Comparison of ENCODE assay signal across 6 cellular contexts in genomic region chr22:24011735-24012068, GRCh38. TPM values are rescaled to one million over a fixed set of nuclear protein-coding genes. Genes with fewer than 3 reads are reported as not detected.
DNase-seq lines count a peak whose midpoint lies in the region; ATAC-seq, FAIRE-seq and TF ChIP-seq lines count a peak whose summit lies in the region.

No MANE protein-coding gene starts in this region.

- FAIRE-seq in pancreas (lab: Jason Lieb, UNC) = no peak

- H3K27me3 Mint-ChIP-seq in activated CD4-positive, alpha-beta T cell treated with anti-CD3 and anti-CD28 coated beads, Interleukin-2, amount 10 ng/mL, durations not matched to agents 24 days and 14 days = no peaks in the 10 kb centered on the region
- H3K27me3 Mint-ChIP-seq in central memory CD8-positive, alpha-beta T cell = no peaks in the 10 kb centered on the region

- no peak for ATAC-seq in central memory CD8-positive, alpha-beta T cell (replicated peaks; ENCODE audit: extremely low read depth, poor library complexity, severe bottlenecking)
- ATAC-seq in pancreas (peak; percentile 63 to 72 (median 67)), HG02884 (IDR thresholded peaks at IDR 0.05; ENCODE audit: unreplicated experiment) (no peak)

- peaks cover 33% of the 10 kb centered on the region for H3K4me1 Mint-ChIP-seq in activated CD4-positive, alpha-beta T cell treated with anti-CD3 and anti-CD28 coated beads, Interleukin-2, amount 10 ng/mL, durations not matched to agents 24 days and 14 days
- H3K4me1 Mint-ChIP-seq in central memory CD8-positive, alpha-beta T cell = peaks cover 46% of the 10 kb centered on the region

- TF ChIP-seq CTCF in pancreas (IDR thresholded peaks at IDR 0.05) = no peak

- H3K9me3 Mint-ChIP-seq in activated CD4-positive, alpha-beta T cell treated with anti-CD3 and anti-CD28 coated beads, Interleukin-2, amount 10 ng/mL, durations not matched to agents 24 days and 14 days = no peaks in the 10 kb centered on the region
- H3K9me3 Mint-ChIP-seq in central memory CD8-positive, alpha-beta T cell = peaks cover 4% of the 10 kb centered on the region

- peak overlapping the region; percentile 98 for H3K27ac Mint-ChIP-seq in activated CD4-positive, alpha-beta T cell treated with anti-CD3 and anti-CD28 coated beads, Interleukin-2, amount 10 ng/mL, durations not matched to agents 24 days and 14 days
- peak overlapping the region; percentile 98 for H3K27ac Mint-ChIP-seq in central memory CD8-positive, alpha-beta T cell (ENCODE audit: low read depth)

- DNase-seq in activated CD4-positive, alpha-beta T cell treated with anti-CD3 and anti-CD28 coated beads, Interleukin-2, amount 10 ng/mL, durations not matched to agents 24 days and 14 days = no peak
- no peak for DNase-seq in activated CD4-positive, alpha-beta T cell treated with anti-CD3 and anti-CD28 coated beads, Interleukin-2, amount 50 U/mL, for 48 hours
- no peak for DNase-seq in central memory CD8-positive, alpha-beta T cell (ENCODE audit: low spot score in 2 of 2)
- DNase-seq in pancreas (peak; percentile 32 to 70 (median 61)), amniotic stem cell (lab: John Stamatoyannopoulos, UW) (no peak)

- peak overlapping the region; percentile 82 to 97 (median 89) for H3K27ac ChIP-seq in pancreas

- H3K9me3 ChIP-seq in pancreas = no peaks in the 10 kb centered on the region

- peak overlapping the region; percentile 97 for H3K4me3 Mint-ChIP-seq in activated CD4-positive, alpha-beta T cell treated with anti-CD3 and anti-CD28 coated beads, Interleukin-2, amount 10 ng/mL, durations not matched to agents 24 days and 14 days
- peak overlapping the region; percentile 97 for H3K4me3 Mint-ChIP-seq in central memory CD8-positive, alpha-beta T cell

- H3K36me3 Mint-ChIP-seq in activated CD4-positive, alpha-beta T cell treated with anti-CD3 and anti-CD28 coated beads, Interleukin-2, amount 10 ng/mL, durations not matched to agents 24 days and 14 days (ENCODE audit: low read depth) = peaks cover 12% of the 10 kb centered on the region
- peaks cover 13% of the 10 kb centered on the region for H3K36me3 Mint-ChIP-seq in central memory CD8-positive, alpha-beta T cell (ENCODE audit: insufficient read depth)

- H3K4me1 ChIP-seq in pancreas = peaks cover 0 to 8% (median 0%) of the 10 kb centered on the region in 3 donors

- intact Hi-C loops in activated CD4-positive, alpha-beta T cell treated with anti-CD3 and anti-CD28 coated beads, Interleukin-2, amount 10 ng/mL, durations not matched to agents 24 days and 14 days (cut with micrococcal nuclease) = loop anchor here (10.0 kb wide), 1 partner anchor 543 kb away; the partner anchor contains the start of genes GUCD1 and SNRPD3
- intact Hi-C loops in pancreas (cut with DNase I) = no loop called here

- H3K27me3 ChIP-seq in pancreas = no peaks in the 10 kb centered on the region

- peak overlapping the region; percentile 52 to 97 (median 87) for H3K4me3 ChIP-seq in pancreas

- no peaks in the 10 kb centered on the region for H3K36me3 ChIP-seq in pancreas

- WGBS in pancreas, 2 donors = 0 to 1% methylated on average over 10 of the region's 10 CpGs

RNA-seq across cellular contexts. Expression of gene CABIN1, which starts 0.6 kb away (rescaled TPM):
- 100 and 103 TPM in 2 replicates for total RNA-seq in activated CD4-positive, alpha-beta T cell treated with anti-CD3 and anti-CD28 coated beads, Interleukin-2, amount 10 ng/mL, durations not matched to agents 24 days and 14 days
- 10 to 100 TPM; 25.1 to 43.4 (median 26.0) TPM for total RNA-seq in pancreas
- 10 to 100 TPM; 46.4 to 58.7 TPM for polyA plus RNA-seq in pancreas

RNA-seq across cellular contexts. Expression of gene GSTT4, which starts 6.4 kb away (rescaled TPM):
- not detected in 2 replicates for total RNA-seq in activated CD4-positive, alpha-beta T cell treated with anti-CD3 and anti-CD28 coated beads, Interleukin-2, amount 10 ng/mL, durations not matched to agents 24 days and 14 days
- not detected for total RNA-seq in pancreas
- polyA plus RNA-seq in pancreas = not detected

RNA-seq across cellular contexts. Expression of gene GSTT2, which starts 31.8 kb away (rescaled TPM):
- 0.42 TPM in 1 of 2 replicates, not detected in the other for total RNA-seq in activated CD4-positive, alpha-beta T cell treated with anti-CD3 and anti-CD28 coated beads, Interleukin-2, amount 10 ng/mL, durations not matched to agents 24 days and 14 days
- 1 to 10 TPM in 2 of 6 donors, under 1 TPM in 1, not detected in 3; 0.79 to 1.5 (median 1.2) TPM for total RNA-seq in pancreas
- polyA plus RNA-seq in pancreas = 1 to 10 TPM in 1 of 2 donors, under 1 TPM in 1; 0.54 to 1.0 TPM

RNA-seq across cellular contexts. Expression of gene DDT, which starts 37.5 kb away (rescaled TPM):
- 106 and 108 TPM in 2 replicates for total RNA-seq in activated CD4-positive, alpha-beta T cell treated with anti-CD3 and anti-CD28 coated beads, Interleukin-2, amount 10 ng/mL, durations not matched to agents 24 days and 14 days
- total RNA-seq in pancreas = 100 to 1,000 TPM in 3 of 6 donors, 10 to 100 TPM in 3; 77.5 to 188 (median 108) TPM
- polyA plus RNA-seq in pancreas = 100 to 1,000 TPM; 125 to 204 TPM

RNA-seq across cellular contexts. Expression of gene DDTL, which starts 45.0 kb away (rescaled TPM):
- total RNA-seq in activated CD4-positive, alpha-beta T cell treated with anti-CD3 and anti-CD28 coated beads, Interleukin-2, amount 10 ng/mL, durations not matched to agents 24 days and 14 days = 5.0 TPM in 2 replicates
- total RNA-seq in pancreas = 1 to 10 TPM in 5 of 6 donors, under 1 TPM in 1; 0.79 to 4.1 (median 1.7) TPM
- 1 to 10 TPM; 1.4 to 2.8 TPM for polyA plus RNA-seq in pancreas

Comparison
In these comparisons a context has a peak if more than half of its experiments do, and no peak if none do; other contexts are left out.
1. DNase-seq: peak in pancreas (6 of 6); none in activated CD4-positive, alpha-beta T cell treated with anti-CD3 and anti-CD28 coated beads, Interleukin-2, amount 10 ng/mL, durations not matched to agents 24 days and 14 days (single experiment), activated CD4-positive, alpha-beta T cell treated with anti-CD3 and anti-CD28 coated beads, Interleukin-2, amount 50 U/mL, for 48 hours (0 of 2), central memory CD8-positive, alpha-beta T cell (0 of 2) and amniotic stem cell (single experiment).
2. ATAC-seq: peak in pancreas (4 of 4); none in central memory CD8-positive, alpha-beta T cell (single experiment) and HG02884 (single experiment).